Comparison of ENCODE assay signal across 1 cellular context in the genomic region with DNA sequence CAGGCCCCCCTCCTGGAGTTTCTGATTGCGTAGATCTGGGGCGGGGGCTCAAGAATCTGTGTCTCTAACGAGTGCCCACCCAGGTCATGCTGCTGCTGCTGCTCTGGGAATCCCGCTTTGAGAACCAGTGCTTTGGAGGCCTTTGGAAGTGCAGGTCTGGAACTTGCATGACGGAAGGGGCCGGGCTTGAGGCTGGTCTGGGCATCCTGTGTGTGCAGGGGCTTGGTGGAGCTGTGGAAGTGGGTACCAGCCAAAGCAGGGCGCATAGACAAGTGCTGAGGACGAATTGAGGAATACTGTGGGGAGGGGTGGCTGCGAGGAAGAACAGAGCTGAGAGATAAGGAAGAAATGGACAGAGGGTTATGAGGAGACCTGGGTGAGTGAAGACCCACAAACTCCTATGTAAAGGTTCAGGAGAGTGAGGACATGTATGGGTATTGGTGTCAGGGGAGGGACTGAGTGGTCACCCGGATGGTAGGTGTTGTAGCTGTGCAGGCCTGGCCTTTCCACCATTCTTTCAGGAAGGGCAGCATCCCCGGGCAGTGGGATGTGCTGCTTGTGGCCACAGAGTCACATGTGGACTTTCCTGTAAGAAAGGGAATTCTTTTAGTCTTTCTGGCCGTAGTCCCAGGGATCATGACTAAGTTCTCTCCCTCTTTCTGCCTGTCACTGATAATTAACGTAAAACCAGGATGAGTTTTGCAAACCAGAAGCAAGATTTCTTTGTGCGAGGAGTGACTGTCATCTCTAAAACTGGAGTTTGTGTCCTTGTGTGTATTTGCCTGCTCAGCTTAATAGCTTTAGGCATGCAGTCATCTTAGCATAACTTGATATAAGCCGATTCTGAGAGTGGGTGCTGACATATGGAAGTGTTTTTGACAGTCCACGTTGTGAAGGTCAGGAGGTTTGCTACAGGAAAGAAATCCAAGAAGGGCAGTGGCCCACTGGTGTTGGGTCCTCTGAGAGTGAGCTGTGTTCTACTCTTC.
TF ChIP-seq lines count a peak whose summit lies in the region.

No MANE protein-coding gene starts in this region.

TF ChIP-seq in K562, 482 proteins besides CTCF, POLR2A, EP300 and RAD21 (continued from another document and continues in another):
- TF ChIP-seq, protein P1, sequence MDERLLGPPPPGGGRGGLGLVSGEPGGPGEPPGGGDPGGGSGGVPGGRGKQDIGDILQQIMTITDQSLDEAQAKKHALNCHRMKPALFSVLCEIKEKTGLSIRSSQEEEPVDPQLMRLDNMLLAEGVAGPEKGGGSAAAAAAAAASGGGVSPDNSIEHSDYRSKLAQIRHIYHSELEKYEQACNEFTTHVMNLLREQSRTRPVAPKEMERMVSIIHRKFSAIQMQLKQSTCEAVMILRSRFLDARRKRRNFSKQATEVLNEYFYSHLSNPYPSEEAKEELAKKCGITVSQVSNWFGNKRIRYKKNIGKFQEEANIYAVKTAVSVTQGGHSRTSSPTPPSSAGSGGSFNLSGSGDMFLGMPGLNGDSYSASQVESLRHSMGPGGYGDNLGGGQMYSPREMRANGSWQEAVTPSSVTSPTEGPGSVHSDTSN (CRISPR knock-in tag; IDR thresholded peaks at IDR 0.05; ENCODE audit: low read depth) = no peak
- TF ChIP-seq, protein P1 (tag; conservative IDR thresholded peaks at IDR 0.05; ENCODE audit: low read depth) = peak; percentile 56
- TF ChIP-seq MEIS2 (IDR thresholded peaks at IDR 0.05; ENCODE audit: partially characterized antibody) = peak; percentile 49
- no peak for TF ChIP-seq CHD2 (IDR thresholded peaks at IDR 0.05; ENCODE audit: low read depth, low read length)
- 0 out of 2 replicates have a peak, but pooled peaks have one; percentile 27 for TF ChIP-seq MTA3 (IDR thresholded peaks at IDR 0.05; ENCODE audit: borderline replicate concordance)
- TF ChIP-seq MED1 (CRISPR knock-in tag; IDR thresholded peaks at IDR 0.05; ENCODE audit: borderline replicate concordance) = no peak
- TF ChIP-seq SRSF3 (IDR thresholded peaks at IDR 0.05; ENCODE audit: insufficient read depth, low read length) = no peak
- peak; percentile 85 for TF ChIP-seq C11orf30 (IDR thresholded peaks at IDR 0.05; ENCODE audit: low read depth)
- no peak for TF ChIP-seq ZNF224 (CRISPR knock-in tag; IDR thresholded peaks at IDR 0.05)
- no peak for TF ChIP-seq TSC22D4 (tag; IDR thresholded peaks at IDR 0.05)
- TF ChIP-seq TAF7 (tag; IDR thresholded peaks at IDR 0.05) = no peak
- TF ChIP-seq ZNF280A (IDR thresholded peaks at IDR 0.05; ENCODE audit: low read depth, partially characterized antibody) = no peak
- TF ChIP-seq JUND (IDR thresholded peaks at IDR 0.05; ENCODE audit: borderline replicate concordance, low read depth, low read length) = no peak
- TF ChIP-seq JUND (tag; IDR thresholded peaks at IDR 0.05; ENCODE audit: borderline replicate concordance, low read depth, low read length) = 0 out of 3 replicates have a peak, but pooled peaks have one; percentile 11
- TF ChIP-seq TAL1 (IDR thresholded peaks at IDR 0.05) = 0 out of 2 replicates have a peak, but pooled peaks have one; percentile 5
- no peak for TF ChIP-seq NR2C2 (CRISPR knock-in tag; IDR thresholded peaks at IDR 0.05)
- no peak for TF ChIP-seq NR2C2 (tag; IDR thresholded peaks at IDR 0.05)
- TF ChIP-seq RBM14 (IDR thresholded peaks at IDR 0.05; ENCODE audit: borderline replicate concordance, insufficient read depth, low read depth, low read length) = no peak
- TF ChIP-seq E2F5 (CRISPR knock-in tag; IDR thresholded peaks at IDR 0.05) = no peak
- no peak for TF ChIP-seq NFYB (IDR thresholded peaks at IDR 0.05; ENCODE audit: extremely low read depth, insufficient read length)
- no peak for TF ChIP-seq SIN3A (IDR thresholded peaks at IDR 0.05; ENCODE audit: borderline replicate concordance in 2 of 2, control insufficient read depth in 1 of 2, low read depth in 2 of 2, low read length in 2 of 2)
- TF ChIP-seq CCAR2 (IDR thresholded peaks at IDR 0.05; ENCODE audit: low read depth, low read length) = no peak
- no peak for TF ChIP-seq LEF1 (IDR thresholded peaks at IDR 0.05)
- TF ChIP-seq MYNN (IDR thresholded peaks at IDR 0.05) = no peak
- no peak for TF ChIP-seq MYNN (CRISPR knock-in tag; IDR thresholded peaks at IDR 0.05)
- TF ChIP-seq CTBP1 (IDR thresholded peaks at IDR 0.05; ENCODE audit: borderline replicate concordance) = peak; percentile 26; the same call in 1 of the 2 replicates
- TF ChIP-seq, protein P2, sequence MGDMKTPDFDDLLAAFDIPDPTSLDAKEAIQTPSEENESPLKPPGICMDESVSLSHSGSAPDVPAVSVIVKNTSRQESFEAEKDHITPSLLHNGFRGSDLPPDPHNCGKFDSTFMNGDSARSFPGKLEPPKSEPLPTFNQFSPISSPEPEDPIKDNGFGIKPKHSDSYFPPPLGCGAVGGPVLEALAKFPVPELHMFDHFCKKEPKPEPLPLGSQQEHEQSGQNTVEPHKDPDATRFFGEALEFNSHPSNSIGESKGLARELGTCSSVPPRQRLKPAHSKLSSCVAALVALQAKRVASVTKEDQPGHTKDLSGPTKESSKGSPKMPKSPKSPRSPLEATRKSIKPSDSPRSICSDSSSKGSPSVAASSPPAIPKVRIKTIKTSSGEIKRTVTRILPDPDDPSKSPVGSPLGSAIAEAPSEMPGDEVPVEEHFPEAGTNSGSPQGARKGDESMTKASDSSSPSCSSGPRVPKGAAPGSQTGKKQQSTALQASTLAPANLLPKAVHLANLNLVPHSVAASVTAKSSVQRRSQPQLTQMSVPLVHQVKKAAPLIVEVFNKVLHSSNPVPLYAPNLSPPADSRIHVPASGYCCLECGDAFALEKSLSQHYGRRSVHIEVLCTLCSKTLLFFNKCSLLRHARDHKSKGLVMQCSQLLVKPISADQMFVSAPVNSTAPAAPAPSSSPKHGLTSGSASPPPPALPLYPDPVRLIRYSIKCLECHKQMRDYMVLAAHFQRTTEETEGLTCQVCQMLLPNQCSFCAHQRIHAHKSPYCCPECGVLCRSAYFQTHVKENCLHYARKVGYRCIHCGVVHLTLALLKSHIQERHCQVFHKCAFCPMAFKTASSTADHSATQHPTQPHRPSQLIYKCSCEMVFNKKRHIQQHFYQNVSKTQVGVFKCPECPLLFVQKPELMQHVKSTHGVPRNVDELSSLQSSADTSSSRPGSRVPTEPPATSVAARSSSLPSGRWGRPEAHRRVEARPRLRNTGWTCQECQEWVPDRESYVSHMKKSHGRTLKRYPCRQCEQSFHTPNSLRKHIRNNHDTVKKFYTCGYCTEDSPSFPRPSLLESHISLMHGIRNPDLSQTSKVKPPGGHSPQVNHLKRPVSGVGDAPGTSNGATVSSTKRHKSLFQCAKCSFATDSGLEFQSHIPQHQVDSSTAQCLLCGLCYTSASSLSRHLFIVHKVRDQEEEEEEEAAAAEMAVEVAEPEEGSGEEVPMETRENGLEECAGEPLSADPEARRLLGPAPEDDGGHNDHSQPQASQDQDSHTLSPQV (IDR thresholded peaks at IDR 0.05) = no peak
- TF ChIP-seq CGGBP1 (CRISPR knock-in tag; IDR thresholded peaks at IDR 0.05) = no peak
- peak; percentile 41; the same call in 1 of the 2 replicates for TF ChIP-seq DPF2 (IDR thresholded peaks at IDR 0.05)
- TF ChIP-seq MLLT1 (IDR thresholded peaks at IDR 0.05) = no peak
- TF ChIP-seq ZNF23 (CRISPR knock-in tag; IDR thresholded peaks at IDR 0.05) = no peak
- TF ChIP-seq, protein P3, sequence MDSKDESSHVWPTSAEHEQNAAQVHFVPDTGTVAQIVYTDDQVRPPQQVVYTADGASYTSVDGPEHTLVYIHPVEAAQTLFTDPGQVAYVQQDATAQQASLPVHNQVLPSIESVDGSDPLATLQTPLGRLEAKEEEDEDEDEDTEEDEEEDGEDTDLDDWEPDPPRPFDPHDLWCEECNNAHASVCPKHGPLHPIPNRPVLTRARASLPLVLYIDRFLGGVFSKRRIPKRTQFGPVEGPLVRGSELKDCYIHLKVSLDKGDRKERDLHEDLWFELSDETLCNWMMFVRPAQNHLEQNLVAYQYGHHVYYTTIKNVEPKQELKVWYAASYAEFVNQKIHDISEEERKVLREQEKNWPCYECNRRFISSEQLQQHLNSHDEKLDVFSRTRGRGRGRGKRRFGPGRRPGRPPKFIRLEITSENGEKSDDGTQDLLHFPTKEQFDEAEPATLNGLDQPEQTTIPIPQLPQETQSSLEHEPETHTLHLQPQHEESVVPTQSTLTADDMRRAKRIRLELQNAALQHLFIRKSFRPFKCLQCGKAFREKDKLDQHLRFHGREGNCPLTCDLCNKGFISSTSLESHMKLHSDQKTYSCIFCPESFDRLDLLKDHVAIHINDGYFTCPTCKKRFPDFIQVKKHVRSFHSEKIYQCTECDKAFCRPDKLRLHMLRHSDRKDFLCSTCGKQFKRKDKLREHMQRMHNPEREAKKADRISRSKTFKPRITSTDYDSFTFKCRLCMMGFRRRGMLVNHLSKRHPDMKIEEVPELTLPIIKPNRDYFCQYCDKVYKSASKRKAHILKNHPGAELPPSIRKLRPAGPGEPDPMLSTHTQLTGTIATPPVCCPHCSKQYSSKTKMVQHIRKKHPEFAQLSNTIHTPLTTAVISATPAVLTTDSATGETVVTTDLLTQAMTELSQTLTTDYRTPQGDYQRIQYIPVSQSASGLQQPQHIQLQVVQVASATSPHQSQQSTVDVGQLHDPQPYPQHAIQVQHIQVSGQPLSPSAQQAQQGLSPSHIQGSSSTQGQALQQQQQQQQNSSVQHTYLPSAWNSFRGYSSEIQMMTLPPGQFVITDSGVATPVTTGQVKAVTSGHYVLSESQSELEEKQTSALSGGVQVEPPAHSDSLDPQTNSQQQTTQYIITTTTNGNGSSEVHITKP (IDR thresholded peaks at IDR 0.05; ENCODE audit: partially characterized antibody) = peak; percentile 74
- TF ChIP-seq TCF3 (CRISPR knock-in tag; IDR thresholded peaks at IDR 0.05) = peak; percentile 42
- TF ChIP-seq, protein P4, sequence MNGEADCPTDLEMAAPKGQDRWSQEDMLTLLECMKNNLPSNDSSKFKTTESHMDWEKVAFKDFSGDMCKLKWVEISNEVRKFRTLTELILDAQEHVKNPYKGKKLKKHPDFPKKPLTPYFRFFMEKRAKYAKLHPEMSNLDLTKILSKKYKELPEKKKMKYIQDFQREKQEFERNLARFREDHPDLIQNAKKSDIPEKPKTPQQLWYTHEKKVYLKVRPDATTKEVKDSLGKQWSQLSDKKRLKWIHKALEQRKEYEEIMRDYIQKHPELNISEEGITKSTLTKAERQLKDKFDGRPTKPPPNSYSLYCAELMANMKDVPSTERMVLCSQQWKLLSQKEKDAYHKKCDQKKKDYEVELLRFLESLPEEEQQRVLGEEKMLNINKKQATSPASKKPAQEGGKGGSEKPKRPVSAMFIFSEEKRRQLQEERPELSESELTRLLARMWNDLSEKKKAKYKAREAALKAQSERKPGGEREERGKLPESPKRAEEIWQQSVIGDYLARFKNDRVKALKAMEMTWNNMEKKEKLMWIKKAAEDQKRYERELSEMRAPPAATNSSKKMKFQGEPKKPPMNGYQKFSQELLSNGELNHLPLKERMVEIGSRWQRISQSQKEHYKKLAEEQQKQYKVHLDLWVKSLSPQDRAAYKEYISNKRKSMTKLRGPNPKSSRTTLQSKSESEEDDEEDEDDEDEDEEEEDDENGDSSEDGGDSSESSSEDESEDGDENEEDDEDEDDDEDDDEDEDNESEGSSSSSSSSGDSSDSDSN (IDR thresholded peaks at IDR 0.05; ENCODE audit: borderline replicate concordance in 1 of 2, low read depth in 2 of 2, low read length in 2 of 2) = no peak
- TF ChIP-seq SMARCB1 (IDR thresholded peaks at IDR 0.05; ENCODE audit: insufficient read length, low read depth) = no peak
- TF ChIP-seq RFX5 (IDR thresholded peaks at IDR 0.05; ENCODE audit: low read depth, low read length) = no peak
- no peak for TF ChIP-seq ZNF830 (CRISPR knock-in tag; IDR thresholded peaks at IDR 0.05)
- TF ChIP-seq CBFA2T3 (IDR thresholded peaks at IDR 0.05) = peak; percentile 34
- TF ChIP-seq SMARCA5 (IDR thresholded peaks at IDR 0.05) = no peak
